In the genomic region with DNA sequence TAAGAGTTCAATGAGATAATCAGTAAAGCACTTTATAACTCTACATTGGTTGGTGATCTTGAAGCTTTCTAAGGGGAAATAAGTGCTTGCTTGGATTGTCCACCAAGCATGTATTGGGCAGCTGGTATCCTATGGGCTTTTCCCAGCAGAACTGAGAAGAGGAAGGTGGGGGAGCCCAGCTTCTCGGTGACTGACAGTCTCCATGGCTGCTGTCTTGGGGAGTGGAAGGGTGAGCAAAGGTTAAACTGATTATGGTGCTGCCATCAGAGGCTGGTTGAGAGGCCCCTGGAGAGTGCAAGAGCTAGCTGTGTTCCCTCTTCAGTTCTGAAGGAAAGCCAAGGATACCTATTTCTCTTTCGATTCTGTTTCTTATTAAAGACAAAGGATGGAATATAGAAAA, we compare ENCODE assay signal across 1 cellular context.
TF ChIP-seq lines count a peak whose summit lies in the region.

No MANE protein-coding gene starts in this region.

TF ChIP-seq in GM12878, 131 proteins besides CTCF, POLR2A, EP300 and RAD21:
- TF ChIP-seq TBL1XR1 (IDR thresholded peaks at IDR 0.05; ENCODE audit: low read depth, low read length) (no peak), ZNF384 (IDR thresholded peaks at IDR 0.05; ENCODE audit: borderline replicate concordance, low read depth, low read length) (no peak), PKNOX1 (IDR thresholded peaks at IDR 0.05) (peak; percentile 67)
